ENCODE assay signal across 20 cellular contexts in genomic region chr3:164418426-164418825, GRCh38.
A peak's percentile ranks its signal among the peaks of the same experiment; 100 is the strongest.
DNase-seq lines count a peak whose midpoint lies in the region; ATAC-seq and TF ChIP-seq lines count a peak whose summit lies in the region.
"Had no signal": no experiment of that assay in that cellular context is flagged by ENCODE, and none has a peak within 500 bp of the region (broad histone marks: within the 10 kb centered on the region; RNA-seq: fewer than 3 reads in every experiment).

No MANE protein-coding gene starts in this region.

- H3K9me3 ChIP-seq in transverse colon (no peaks in the 10 kb centered on the region), tibial nerve (no peaks in the 10 kb centered on the region), neural progenitor cell (ENCODE audit: low read depth) (no peaks in the 10 kb centered on the region), aorta (ENCODE audit: control insufficient read depth, low read length) (no peaks in the 10 kb centered on the region)
- H3K9me3 ChIP-seq: BLaER1 treated with 17β-estradiol and CSF1 and Interleukin-3, amounts not matched to agents 10 nM and 100 nM; esophagus muscularis mucosa; spleen; uterus had no signal

- 24% methylated on average over 1 of the region's 1 CpG; no CpG with 5 or more reads in 1 of the 2 donors for WGBS in transverse colon (ENCODE audit: low coverage in 1 of 2), 2 donors
- WGBS in tibial nerve, 2 donors = 85 to 88% methylated on average over 1 of the region's 1 CpG
- 96% methylated on average over 1 of the region's 1 CpG for WGBS in aorta, 2 donors

- TF ChIP-seq EP300 in transverse colon (IDR thresholded peaks at IDR 0.05; ENCODE audit: low read depth) (no peak), tibial nerve (IDR thresholded peaks at IDR 0.05) (no peak)

- H3K4me3 Mint-ChIP-seq in neural progenitor cell = no peak overlapping the region
- H3K4me3 Mint-ChIP-seq: activated CD8-positive, alpha-beta T cell treated with anti-CD3 and anti-CD28 coated beads, Interleukin-2, amount 10 ng/mL, durations not matched to agents 7 days and 5 days had no signal

- no peaks in the 10 kb centered on the region for H3K27me3 Mint-ChIP-seq in neural progenitor cell (ENCODE audit: insufficient read depth, low read depth)

- in situ Hi-C loops in transverse colon (cut with MboI; ENCODE audit: low pct_ligation_motif_present in 1 of 4, low pct_unique_long_range_greater_than_20kb in 1 of 4, low sequenced_read_pairs in 3 of 4) = no loop called here

- H3F3A ChIP-seq in neural progenitor cell (ENCODE audit: low read depth) = no peaks in the 10 kb centered on the region

- DNase-seq in NCI-H1105 treated with DMSO at 0.1 percent for 48 hours (lab: John Stamatoyannopoulos, UW) (peak; percentile 100), NCI-H2196 (lab: John Stamatoyannopoulos, UW; ENCODE audit: unreplicated experiment) (peak; percentile 95), transverse colon (peak; percentile 20), tibial nerve (ENCODE audit: low spot score in 2 of 2) (no peak), neural progenitor cell (ENCODE audit: low spot score) (no peak), aorta (no peak)
- DNase-seq: activated CD8-positive, alpha-beta T cell treated with anti-CD3 and anti-CD28 coated beads, Interleukin-2, amount 10 ng/mL, durations not matched to agents 7 days and 5 days; activated gamma-delta T cell; dermis blood vessel endothelial cell; GOT3; IMR-90; MV-4-11; spleen; stimulated activated naive CD4-positive, alpha-beta T cell; uterus had no signal

- no peak overlapping the region for H3K4me2 ChIP-seq in neural progenitor cell
- H3K4me2 ChIP-seq: BLaER1 treated with 17β-estradiol and CSF1 and Interleukin-3, amounts not matched to agents 10 nM and 100 nM had no signal

- H3K9me3 Mint-ChIP-seq in neural progenitor cell = no peaks in the 10 kb centered on the region

- no peaks in the 10 kb centered on the region for H4K20me1 ChIP-seq in neural progenitor cell (ENCODE audit: low read depth)
- H4K20me1 ChIP-seq: BLaER1 treated with 17β-estradiol and CSF1 and Interleukin-3, amounts not matched to agents 10 nM and 100 nM had no signal

- H3K27me3 ChIP-seq in transverse colon (no peaks in the 10 kb centered on the region), tibial nerve (no peaks in the 10 kb centered on the region), neural progenitor cell (no peaks in the 10 kb centered on the region), aorta (ENCODE audit: control insufficient read depth in 1 of 2, insufficient read depth in 2 of 2, low read length in 1 of 2) (no peaks in the 10 kb centered on the region)
- H3K27me3 ChIP-seq: BLaER1 treated with 17β-estradiol and CSF1 and Interleukin-3, amounts not matched to agents 10 nM and 100 nM; esophagus muscularis mucosa; spleen; uterus had no signal

- no peaks in the 10 kb centered on the region for H3K36me3 Mint-ChIP-seq in neural progenitor cell

- no peak for ATAC-seq in aorta (ENCODE audit: low FRiP score)
- ATAC-seq: activated CD8-positive, alpha-beta T cell treated with anti-CD3 and anti-CD28 coated beads, Interleukin-2, amount 10 ng/mL, durations not matched to agents 7 days and 5 days; SK-N-SH treated with all-trans-retinoic acid at 6 μM for 48 hours had no signal

- H3K4me1 Mint-ChIP-seq in neural progenitor cell = peaks cover 14% of the 10 kb centered on the region

- no peaks in the 10 kb centered on the region for H3K36me3 ChIP-seq in transverse colon
- no peaks in the 10 kb centered on the region for H3K36me3 ChIP-seq in tibial nerve
- no peaks in the 10 kb centered on the region for H3K36me3 ChIP-seq in neural progenitor cell
- H3K36me3 ChIP-seq in aorta (ENCODE audit: control insufficient read depth in 1 of 2, insufficient read depth in 2 of 2, low read length in 1 of 2) = no peaks in the 10 kb centered on the region
- H3K36me3 ChIP-seq: BLaER1 treated with 17β-estradiol and CSF1 and Interleukin-3, amounts not matched to agents 10 nM and 100 nM; esophagus muscularis mucosa; spleen; uterus had no signal

- H3K79me2 ChIP-seq in neural progenitor cell (ENCODE audit: low read depth) = no peaks in the 10 kb centered on the region
- H3K79me2 ChIP-seq: parathyroid adenoma had no signal

- H3K4me3 ChIP-seq in transverse colon (no peak overlapping the region), tibial nerve (no peak overlapping the region), neural progenitor cell (no peak overlapping the region), aorta (ENCODE audit: low read length in 2 of 2) (no peak overlapping the region)
- H3K4me3 ChIP-seq: BLaER1 treated with 17β-estradiol and CSF1 and Interleukin-3, amounts not matched to agents 10 nM and 100 nM; esophagus muscularis mucosa; spleen; uterus had no signal

- H3K9ac ChIP-seq in neural progenitor cell = no peak overlapping the region
- H3K9ac ChIP-seq: BLaER1 treated with 17β-estradiol and CSF1 and Interleukin-3, amounts not matched to agents 10 nM and 100 nM; parathyroid adenoma had no signal

- TF ChIP-seq CTCF in VCaP (conservative IDR thresholded peaks at IDR 0.05) (no peak), transverse colon (IDR thresholded peaks at IDR 0.05) (no peak), tibial nerve (IDR thresholded peaks at IDR 0.05) (no peak), neural progenitor cell (IDR thresholded peaks at IDR 0.05) (no peak)

- intact Hi-C loops in transverse colon (cut with DNase I; ENCODE audit: low total_unique reads) (no loop called here), aorta (cut with DNase I) (no loop called here)

- H3K4me1 ChIP-seq in transverse colon = peaks cover 0 to 3% (median 0%) of the 10 kb centered on the region in 4 donors
- H3K4me1 ChIP-seq in tibial nerve = peaks cover 0 to 7% (median 0%) of the 10 kb centered on the region in 4 donors
- no peaks in the 10 kb centered on the region for H3K4me1 ChIP-seq in neural progenitor cell
- no peaks in the 10 kb centered on the region for H3K4me1 ChIP-seq in aorta (ENCODE audit: control insufficient read depth in 1 of 2, insufficient read depth in 2 of 2, low read length in 2 of 2)
- H3K4me1 ChIP-seq: BLaER1 treated with 17β-estradiol and CSF1 and Interleukin-3, amounts not matched to agents 10 nM and 100 nM; esophagus muscularis mucosa; parathyroid adenoma; spleen; uterus had no signal

- no peak for TF ChIP-seq POLR2A in transverse colon (IDR thresholded peaks at IDR 0.05)
- TF ChIP-seq POLR2A in tibial nerve (IDR thresholded peaks at IDR 0.05) = no peak

- no peak overlapping the region for H2AFZ ChIP-seq in neural progenitor cell (replicated peaks)
- H2AFZ ChIP-seq: parathyroid adenoma had no signal

- H3K27ac ChIP-seq in VCaP (peak overlapping the region; percentile 76), transverse colon (no peak overlapping the region), tibial nerve (no peak overlapping the region), neural progenitor cell (no peak overlapping the region), aorta (ENCODE audit: low read depth in 1 of 2, low read length in 2 of 2) (no peak overlapping the region)
- H3K27ac ChIP-seq: BLaER1 treated with 17β-estradiol and CSF1 and Interleukin-3, amounts not matched to agents 10 nM and 100 nM; esophagus muscularis mucosa; parathyroid adenoma; spleen; uterus had no signal

- no peak overlapping the region for H3K27ac Mint-ChIP-seq in neural progenitor cell
- H3K27ac Mint-ChIP-seq: activated CD8-positive, alpha-beta T cell treated with anti-CD3 and anti-CD28 coated beads, Interleukin-2, amount 10 ng/mL, durations not matched to agents 7 days and 5 days had no signal

Comparison
In these comparisons a context has a peak if more than half of its experiments do, and no peak if none do; other contexts are left out.
1. DNase-seq: peak in NCI-H1105 treated with DMSO at 0.1 percent for 48 hours (single experiment), NCI-H2196 (single experiment) and transverse colon (single experiment); none in tibial nerve (0 of 2), neural progenitor cell (single experiment) and aorta (0 of 2).